Comparison of ENCODE assay signal across 14 cellular contexts in genomic region chr17:39026346-39026745, GRCh38. TPM values are rescaled to one million over a fixed set of nuclear protein-coding genes. Genes with fewer than 3 reads are reported as not detected.
"Had no signal": no experiment of that assay in that cellular context is flagged by ENCODE, and none has a peak within 500 bp of the region (broad histone marks: within the 10 kb centered on the region; RNA-seq: fewer than 3 reads in every experiment).

No MANE protein-coding gene starts in this region.

RNA-seq across cellular contexts. Expression of gene FBXO47, which starts 59.1 kb away (rescaled TPM):
- total RNA-seq: activated CD4-positive, alpha-beta memory T cell treated with anti-CD3 and anti-CD28 coated beads, Interleukin-2, amount 10 ng/mL, durations not matched to agents 7 days and 5 days; astrocyte; breast epithelium; kidney epithelial cell; lung; occipital lobe; sigmoid colon; SK-MEL-5; smooth muscle cell; T-helper 17 cell; thoracic aorta; upper lobe of left lung had no signal
- polyA plus RNA-seq: heart left ventricle, lung, neural cell, sigmoid colon, smooth muscle cell had no signal
